In genomic region chr17:39754958-39755549, GRCh38 we compare ENCODE assay signal across 8 cellular contexts. TPM values are rescaled to one million over a fixed set of nuclear protein-coding genes. Genes with fewer than 3 reads are reported as not detected.
A peak's percentile ranks its signal among the peaks of the same experiment; 100 is the strongest.
DNase-seq lines count a peak whose midpoint lies in the region; ATAC-seq and TF ChIP-seq lines count a peak whose summit lies in the region.

No MANE protein-coding gene starts in this region.

- intact Hi-C loops in transverse colon (cut with DNase I; ENCODE audit: low total_unique reads): loop anchor here (10.0 kb wide), 1 partner anchor 120 kb away; the partner anchor contains the start of gene STARD3

- H3K27ac ChIP-seq in brain microvascular endothelial cell (no peak overlapping the region), transverse colon (peak overlapping the region; percentile 91 to 98 (median 96))

- in situ Hi-C loops in brain microvascular endothelial cell (cut with HindIII; ENCODE audit: low pct_ligation_motif_present, low sequenced_read_pairs) (no loop called here), transverse colon (cut with MboI; ENCODE audit: low pct_ligation_motif_present in 1 of 4, low pct_unique_long_range_greater_than_20kb in 1 of 4, low sequenced_read_pairs in 3 of 4) (loop anchor here in 2 of 4 donors (10.0 kb wide), 2 partner anchors 130 to 140 kb away; partner anchors contain the start of gene PPP1R1B (in 1 of the 2))

- ATAC-seq in GM21619 (IDR thresholded peaks at IDR 0.05; ENCODE audit: unreplicated experiment) (no peak), GM18502 (IDR thresholded peaks at IDR 0.05; ENCODE audit: poor library complexity, unreplicated experiment) (no peak)

- WGBS in transverse colon (ENCODE audit: low coverage in 1 of 2), 2 donors: 19 to 29% methylated on average over 6 to 20 of the region's 21 CpGs

- peaks cover 6 to 24% (median 14%) of the 10 kb centered on the region in 4 donors for H3K4me1 ChIP-seq in transverse colon

- TF ChIP-seq EP300 in transverse colon (IDR thresholded peaks at IDR 0.05; ENCODE audit: low read depth): no peak

- H3K36me3 ChIP-seq in brain microvascular endothelial cell (replicated peaks) (no peaks in the 10 kb centered on the region), transverse colon (no peaks in the 10 kb centered on the region)

- no peaks in the 10 kb centered on the region for H3K9me3 ChIP-seq in transverse colon

- DNase-seq in AG09309 (ENCODE audit: low read depth) (no peak), brain microvascular endothelial cell (no peak), medulla oblongata (ENCODE audit: extremely low spot score) (peak; percentile 24), transverse colon (peak; percentile 35), NCI-H1092 treated with DMSO at 0.1 percent for 48 hours (lab: John Stamatoyannopoulos, UW) (no peak)
- DNase-seq in Jurkat, Clone E6-1 (ENCODE audit: low read depth, low spot score): no peak

- TF ChIP-seq CTCF in AG09309 (IDR thresholded peaks at IDR 0.05; ENCODE audit: control insufficient read depth, insufficient read depth, low read depth, low read length, missing control alignments) (no peak), brain microvascular endothelial cell (IDR thresholded peaks at IDR 0.05; ENCODE audit: low read depth, low read length, missing control alignments) (no peak), transverse colon (IDR thresholded peaks at IDR 0.05) (no peak)

- H3K27me3 ChIP-seq in brain microvascular endothelial cell (replicated peaks) (no peaks in the 10 kb centered on the region), transverse colon (peaks cover 8% of the 10 kb centered on the region)

- TF ChIP-seq POLR2A in transverse colon (IDR thresholded peaks at IDR 0.05): no peak

- peak overlapping the region; percentile 70 for H3K4me3 ChIP-seq in AG09309 (ENCODE audit: control insufficient read depth, low read depth, low read length)
- H3K4me3 ChIP-seq in Jurkat, Clone E6-1 (ENCODE audit: low read length): peak overlapping the region; percentile 62
- H3K4me3 ChIP-seq in brain microvascular endothelial cell (ENCODE audit: low read depth, low read length): peak overlapping the region; percentile 66
- peak overlapping the region; percentile 60 to 91 (median 71) for H3K4me3 ChIP-seq in transverse colon

RNA-seq across cellular contexts. Expression of gene GRB7, which starts 17.3 kb away (rescaled TPM):
- not detected for polyA plus RNA-seq in Jurkat, Clone E6-1 (2012; ENCODE audit: insufficient read depth, insufficient read length)
- total RNA-seq in transverse colon: 10 to 100 TPM; 25.9 to 44.5 (median 32.3) TPM

RNA-seq across cellular contexts. Expression of gene MIEN1, which starts 24.7 kb away (rescaled TPM):
- 93.5 TPM for polyA plus RNA-seq in Jurkat, Clone E6-1 (2012; ENCODE audit: insufficient read depth, insufficient read length)
- total RNA-seq in transverse colon: 100 to 1,000 TPM in 3 of 4 donors, 10 to 100 TPM in 1; 99.3 to 215 (median 109) TPM

RNA-seq across cellular contexts. Expression of gene ERBB2, which starts 55.2 kb away (rescaled TPM):
- 1.7 TPM for polyA plus RNA-seq in Jurkat, Clone E6-1 (2012; ENCODE audit: insufficient read depth, insufficient read length)
- total RNA-seq in transverse colon: 100 to 1,000 TPM; 175 to 439 (median 234) TPM

Comparison
In these comparisons a context has a peak if more than half of its experiments do, and no peak if none do; other contexts are left out.
1. DNase-seq: peak in medulla oblongata (single experiment) and transverse colon (single experiment); none in AG09309 (single experiment), Jurkat, Clone E6-1 (single experiment), brain microvascular endothelial cell (single experiment) and NCI-H1092 treated with DMSO at 0.1 percent for 48 hours (single experiment).
2. Peak in every context shown above with its lines, with median percentiles within 50 percentile points of each other: H3K4me3 ChIP-seq.